ENCODE assay signal across 1 cellular context in genomic region chr14:73949752-73950734, GRCh38.
A peak's percentile ranks its signal among the peaks of the same experiment; 100 is the strongest.
TF ChIP-seq lines count a peak whose summit lies in the region.

TSS of gene COQ6 (plus strand) at chr14:73950302. CDS start at chr14:73950333, 31 bp downstream.
TSS of gene FAM161B (minus strand) at chr14:73950094. CDS start at chr14:73950026, 68 bp downstream.

TF ChIP-seq in HepG2, 621 proteins besides CTCF, POLR2A, EP300 and RAD21 (continued from another document and continues in another):
- no peak for TF ChIP-seq ZFP82 (CRISPR knock-in tag; IDR thresholded peaks at IDR 0.05; ENCODE audit: borderline replicate concordance)
- no peak for TF ChIP-seq HNRNPUL1 (IDR thresholded peaks at IDR 0.05; ENCODE audit: low read depth, low read length)
- no peak for TF ChIP-seq HMGA1 (CRISPR knock-in tag; conservative IDR thresholded peaks at IDR 0.05)
- peak; percentile 76; the same call in 1 of the 2 replicates for TF ChIP-seq SNAPC2 (CRISPR knock-in tag; IDR thresholded peaks at IDR 0.05)
- no peak for TF ChIP-seq STAT5B (CRISPR knock-in tag; IDR thresholded peaks at IDR 0.05)
- TF ChIP-seq, protein P1, sequence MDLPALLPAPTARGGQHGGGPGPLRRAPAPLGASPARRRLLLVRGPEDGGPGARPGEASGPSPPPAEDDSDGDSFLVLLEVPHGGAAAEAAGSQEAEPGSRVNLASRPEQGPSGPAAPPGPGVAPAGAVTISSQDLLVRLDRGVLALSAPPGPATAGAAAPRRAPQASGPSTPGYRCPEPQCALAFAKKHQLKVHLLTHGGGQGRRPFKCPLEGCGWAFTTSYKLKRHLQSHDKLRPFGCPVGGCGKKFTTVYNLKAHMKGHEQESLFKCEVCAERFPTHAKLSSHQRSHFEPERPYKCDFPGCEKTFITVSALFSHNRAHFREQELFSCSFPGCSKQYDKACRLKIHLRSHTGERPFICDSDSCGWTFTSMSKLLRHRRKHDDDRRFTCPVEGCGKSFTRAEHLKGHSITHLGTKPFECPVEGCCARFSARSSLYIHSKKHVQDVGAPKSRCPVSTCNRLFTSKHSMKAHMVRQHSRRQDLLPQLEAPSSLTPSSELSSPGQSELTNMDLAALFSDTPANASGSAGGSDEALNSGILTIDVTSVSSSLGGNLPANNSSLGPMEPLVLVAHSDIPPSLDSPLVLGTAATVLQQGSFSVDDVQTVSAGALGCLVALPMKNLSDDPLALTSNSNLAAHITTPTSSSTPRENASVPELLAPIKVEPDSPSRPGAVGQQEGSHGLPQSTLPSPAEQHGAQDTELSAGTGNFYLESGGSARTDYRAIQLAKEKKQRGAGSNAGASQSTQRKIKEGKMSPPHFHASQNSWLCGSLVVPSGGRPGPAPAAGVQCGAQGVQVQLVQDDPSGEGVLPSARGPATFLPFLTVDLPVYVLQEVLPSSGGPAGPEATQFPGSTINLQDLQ (CRISPR knock-in tag; IDR thresholded peaks at IDR 0.05) = peak; percentile 83; the same call in 1 of the 2 replicates
- peak; percentile 39; the same call in 1 of the 2 replicates for TF ChIP-seq MTA1 (CRISPR knock-in tag; IDR thresholded peaks at IDR 0.05; ENCODE audit: borderline replicate concordance)
- TF ChIP-seq ZNF670 (CRISPR knock-in tag; IDR thresholded peaks at IDR 0.05; ENCODE audit: borderline replicate concordance) = peak; percentile 57; the same call in 1 of the 2 replicates
- peak; percentile 92 for TF ChIP-seq AGO2 (optimal IDR thresholded peaks at IDR 0.05; ENCODE audit: low read depth, low read length)
- TF ChIP-seq CENPT (CRISPR knock-in tag; IDR thresholded peaks at IDR 0.05; ENCODE audit: low read depth) = no peak; the same call in 1 of the 2 replicates
- peak; percentile 71; the same call in 1 of the 2 replicates for TF ChIP-seq KLF6 (CRISPR knock-in tag; IDR thresholded peaks at IDR 0.05)
- TF ChIP-seq TCF12 (IDR thresholded peaks at IDR 0.05) = no peak
- 0 out of 2 replicates have a peak, but pooled peaks have one; percentile 25 for TF ChIP-seq TCF12 (CRISPR knock-in tag; IDR thresholded peaks at IDR 0.05)
- TF ChIP-seq ZGPAT (CRISPR knock-in tag; IDR thresholded peaks at IDR 0.05) = peak; percentile 70
- peak; percentile 81; the same call in 1 of the 2 replicates for TF ChIP-seq YEATS2 (CRISPR knock-in tag; IDR thresholded peaks at IDR 0.05; ENCODE audit: borderline replicate concordance)
- no peak for TF ChIP-seq ZNF737 (CRISPR knock-in tag; IDR thresholded peaks at IDR 0.05; ENCODE audit: borderline replicate concordance)
- no peak for TF ChIP-seq ZNF790 (CRISPR knock-in tag; IDR thresholded peaks at IDR 0.05; ENCODE audit: borderline replicate concordance)
- no peak; the same call in 1 of the 2 replicates for TF ChIP-seq AHR (CRISPR knock-in tag; IDR thresholded peaks at IDR 0.05)
- TF ChIP-seq TBP (CRISPR knock-in tag; IDR thresholded peaks at IDR 0.05) = no peak
- peak; percentile 56; the same call in 1 of the 2 replicates for TF ChIP-seq RNF2 (conservative IDR thresholded peaks at IDR 0.05; ENCODE audit: low read depth)
- TF ChIP-seq GLMP (CRISPR knock-in tag; IDR thresholded peaks at IDR 0.05; ENCODE audit: borderline replicate concordance) = no peak
- peak; percentile 73; the same call in 1 of the 2 replicates for TF ChIP-seq ZNF768 (CRISPR knock-in tag; IDR thresholded peaks at IDR 0.05)
- 0 out of 2 replicates have a peak, but pooled peaks have one; percentile 61 for TF ChIP-seq HMGXB3 (CRISPR knock-in tag; IDR thresholded peaks at IDR 0.05; ENCODE audit: borderline replicate concordance)
- TF ChIP-seq ZBTB25 (CRISPR knock-in tag; IDR thresholded peaks at IDR 0.05) = peak; percentile 77; the same call in 1 of the 2 replicates
- peak; percentile 85 for TF ChIP-seq ZMYM4 (CRISPR knock-in tag; IDR thresholded peaks at IDR 0.05)
- TF ChIP-seq BORCS8-MEF2B (CRISPR knock-in tag; IDR thresholded peaks at IDR 0.05) = peak; percentile 90
- peak; percentile 46 for TF ChIP-seq ZHX2 (IDR thresholded peaks at IDR 0.05; ENCODE audit: low read depth)
- TF ChIP-seq ZHX2 (CRISPR knock-in tag; IDR thresholded peaks at IDR 0.05; ENCODE audit: borderline replicate concordance) = no peak
- TF ChIP-seq ZNF792 (CRISPR knock-in tag; IDR thresholded peaks at IDR 0.05) = peak; percentile 87
- peak; percentile 70 for TF ChIP-seq ZSCAN25 (CRISPR knock-in tag; IDR thresholded peaks at IDR 0.05)
- 0 out of 2 replicates have a peak, but pooled peaks have one; percentile 75 for TF ChIP-seq ZNF572 (CRISPR knock-in tag; IDR thresholded peaks at IDR 0.05)
- TF ChIP-seq ZNF589 (CRISPR knock-in tag; conservative IDR thresholded peaks at IDR 0.05) = no peak
- peak; percentile 89 for TF ChIP-seq MXD1 (CRISPR knock-in tag; IDR thresholded peaks at IDR 0.05)
- no peak for TF ChIP-seq KLF12 (CRISPR knock-in tag; IDR thresholded peaks at IDR 0.05; ENCODE audit: borderline replicate concordance)
- TF ChIP-seq ZNF382 (CRISPR knock-in tag; IDR thresholded peaks at IDR 0.05; ENCODE audit: borderline replicate concordance) = no peak
- TF ChIP-seq, protein P2, sequence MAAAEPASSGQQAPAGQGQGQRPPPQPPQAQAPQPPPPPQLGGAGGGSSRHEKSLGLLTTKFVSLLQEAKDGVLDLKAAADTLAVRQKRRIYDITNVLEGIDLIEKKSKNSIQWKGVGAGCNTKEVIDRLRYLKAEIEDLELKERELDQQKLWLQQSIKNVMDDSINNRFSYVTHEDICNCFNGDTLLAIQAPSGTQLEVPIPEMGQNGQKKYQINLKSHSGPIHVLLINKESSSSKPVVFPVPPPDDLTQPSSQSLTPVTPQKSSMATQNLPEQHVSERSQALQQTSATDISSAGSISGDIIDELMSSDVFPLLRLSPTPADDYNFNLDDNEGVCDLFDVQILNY (CRISPR knock-in tag; conservative IDR thresholded peaks at IDR 0.05) = 0 out of 2 replicates have a peak, but pooled peaks have one; percentile 52
- 0 out of 2 replicates have a peak, but pooled peaks have one; percentile 30 for TF ChIP-seq E2F1 (CRISPR knock-in tag; IDR thresholded peaks at IDR 0.05)
- TF ChIP-seq SNAI1 (CRISPR knock-in tag; IDR thresholded peaks at IDR 0.05; ENCODE audit: borderline replicate concordance) = 0 out of 2 replicates have a peak, but pooled peaks have one; percentile 35
- TF ChIP-seq TOPORS (CRISPR knock-in tag; IDR thresholded peaks at IDR 0.05) = peak; percentile 87
- peak; percentile 83; the same call in 1 of the 2 replicates for TF ChIP-seq ZNF776 (CRISPR knock-in tag; IDR thresholded peaks at IDR 0.05)
- peak; percentile 59; the same call in 1 of the 2 replicates for TF ChIP-seq NAIF1 (CRISPR knock-in tag; IDR thresholded peaks at IDR 0.05; ENCODE audit: borderline replicate concordance)
- TF ChIP-seq ZZZ3 (CRISPR knock-in tag; IDR thresholded peaks at IDR 0.05; ENCODE audit: borderline replicate concordance) = 0 out of 2 replicates have a peak, but pooled peaks have one; percentile 71
